In the genomic region with DNA sequence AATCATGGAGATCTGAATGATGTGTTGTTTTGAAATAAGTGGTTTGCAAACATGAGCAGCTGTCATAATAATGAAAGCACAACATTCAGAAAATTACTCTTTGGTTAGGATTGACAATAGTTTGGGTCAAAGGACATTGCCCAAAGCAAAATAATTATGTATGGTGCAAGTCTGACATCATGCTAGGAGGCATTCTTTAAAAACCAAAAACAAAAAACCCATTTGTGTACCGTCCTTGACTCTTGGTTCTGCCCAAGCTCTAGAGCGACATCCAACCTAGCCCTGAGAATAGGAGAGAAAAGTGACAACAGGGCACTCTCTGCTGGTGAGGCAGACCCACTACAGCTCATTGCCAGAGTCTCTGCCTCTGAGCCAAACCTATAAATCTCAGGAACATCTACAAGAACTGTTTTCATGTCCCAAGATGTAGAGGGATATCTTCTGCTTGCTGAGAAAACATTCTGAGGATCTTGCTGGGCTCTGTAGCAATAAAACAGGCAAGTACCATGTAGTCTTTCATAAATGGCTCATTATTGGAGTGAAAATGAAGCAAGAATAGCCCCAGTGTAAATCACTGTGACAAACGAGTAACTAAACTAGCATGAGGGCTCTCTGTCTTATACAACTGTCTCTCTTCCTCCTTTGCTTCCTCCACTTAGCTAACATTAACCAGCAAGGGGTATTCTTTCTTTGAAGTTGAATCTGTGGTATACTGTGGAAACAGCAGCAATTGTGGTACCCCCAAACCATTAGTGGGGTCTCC, we compare ENCODE assay signal across 8 cellular contexts.
DNase-seq lines count a peak whose midpoint lies in the region; ATAC-seq and TF ChIP-seq lines count a peak whose summit lies in the region.

No MANE protein-coding gene starts in this region.

- H3K27me3 Mint-ChIP-seq in CD14-positive monocyte (ENCODE audit: low read depth in 3 of 3) (peaks cover 0 to 2% (median 0%) of the 10 kb centered on the region in 3 donors), neural crest cell (ENCODE audit: low read depth) (peaks cover 12% of the 10 kb centered on the region)
- H3K27me3 Mint-ChIP-seq in activated CD4-positive, alpha-beta memory T cell treated with anti-CD3 and anti-CD28 coated beads for 36 hours, result no peaks in the 10 kb centered on the region

- H3K27ac Mint-ChIP-seq in CD14-positive monocyte, result peak overlapping the region in 5 of 7 donors; percentile 4 to 76 (median 41)
- H3K27ac Mint-ChIP-seq in activated CD4-positive, alpha-beta memory T cell treated with anti-CD3 and anti-CD28 coated beads for 36 hours, result peak overlapping the region; percentile 96
- no peak overlapping the region for H3K27ac Mint-ChIP-seq in neural crest cell (ENCODE audit: unreplicated experiment)

- ATAC-seq in GM18909 (IDR thresholded peaks at IDR 0.05; ENCODE audit: poor library complexity, unreplicated experiment) (peak; percentile 51), HG03108 (IDR thresholded peaks at IDR 0.05; ENCODE audit: unreplicated experiment) (peak; percentile 28)

- CTCF ChIA-PET in activated CD4-positive, alpha-beta memory T cell treated with anti-CD3 and anti-CD28 coated beads for 36 hours (lab: Charles Lee), result interaction anchor here (0.6 to 5.9 kb wide), 38 partner anchors 9 to 1381 kb away, joined by 3 to 69 read pairs (median 4); a partner anchor contains a TSS

- H3K4me3 Mint-ChIP-seq in CD14-positive monocyte (peak overlapping the region in 1 of 2 donors; percentile 19), neural crest cell (no peak overlapping the region)
- no peak overlapping the region for H3K4me3 Mint-ChIP-seq in activated CD4-positive, alpha-beta memory T cell treated with anti-CD3 and anti-CD28 coated beads for 36 hours

- peak; percentile 80 for TF ChIP-seq CTCF in CD14-positive monocyte (IDR thresholded peaks at IDR 0.05)
- peak; percentile 77 for TF ChIP-seq CTCF in epithelial cell of proximal tubule (conservative IDR thresholded peaks at IDR 0.05; ENCODE audit: low read depth, low read length)
- TF ChIP-seq CTCF in neural crest cell (conservative IDR thresholded peaks at IDR 0.05), result peak; percentile 72

- H3K36me3 Mint-ChIP-seq in CD14-positive monocyte (no peaks in the 10 kb centered on the region), neural crest cell (ENCODE audit: low read depth) (no peaks in the 10 kb centered on the region)
- H3K36me3 Mint-ChIP-seq in activated CD4-positive, alpha-beta memory T cell treated with anti-CD3 and anti-CD28 coated beads for 36 hours, result no peaks in the 10 kb centered on the region

- POLR2A ChIA-PET in activated CD4-positive, alpha-beta memory T cell treated with anti-CD3 and anti-CD28 coated beads for 36 hours (lab: Charles Lee), result interaction anchor here (0.9 to 3.1 kb wide), 10 partner anchors 74 to 514 kb away, joined by 3 to 23 read pairs (median 4); no protein-coding TSS in a partner anchor

- DNase-seq in CD14-positive monocyte (ENCODE audit: low spot score), result peak; percentile 56
- DNase-seq in NCI-H510A (lab: John Stamatoyannopoulos, UW), result peak; percentile 47
- peak; percentile 60 for DNase-seq in activated CD4-positive, alpha-beta memory T cell treated with anti-CD3 and anti-CD28 coated beads for 36 hours
- DNase-seq in epithelial cell of proximal tubule (ENCODE audit: low read depth), result no peak
- no peak for DNase-seq in neural crest cell (ENCODE audit: low read depth, low spot score)
- DNase-seq in NK-92 treated with Interleukin-12 subunit alpha and Interleukin-12 subunit beta, amount 100 ng/mL, for 24 hours (lab: John Stamatoyannopoulos, UW), result no peak

- H3K9me3 Mint-ChIP-seq in CD14-positive monocyte, result no peaks in the 10 kb centered on the region
- no peaks in the 10 kb centered on the region for H3K9me3 Mint-ChIP-seq in activated CD4-positive, alpha-beta memory T cell treated with anti-CD3 and anti-CD28 coated beads for 36 hours
- no peaks in the 10 kb centered on the region for H3K9me3 Mint-ChIP-seq in neural crest cell

- intact Hi-C loops in CD14-positive monocyte (cut with micrococcal nuclease), result loop anchor here (2.0 to 10.0 kb wide), 4 partner anchors 147 to 470 kb away; a partner anchor contains a TSS
- intact Hi-C loops in activated CD4-positive, alpha-beta memory T cell treated with anti-CD3 and anti-CD28 coated beads for 36 hours (cut with micrococcal nuclease), result loop anchor here (1.0 kb wide), 3 partner anchors 9 to 468 kb away; a partner anchor contains a TSS

- no peak overlapping the region for H3K4me3 ChIP-seq in epithelial cell of proximal tubule (ENCODE audit: low read depth, low read length)

- H3K4me1 Mint-ChIP-seq in CD14-positive monocyte (peaks cover 32% of the 10 kb centered on the region), neural crest cell (peaks cover 6% of the 10 kb centered on the region)
- peaks cover 45% of the 10 kb centered on the region for H3K4me1 Mint-ChIP-seq in activated CD4-positive, alpha-beta memory T cell treated with anti-CD3 and anti-CD28 coated beads for 36 hours (ENCODE audit: low read depth)

Comparison
In these comparisons a context has a peak if more than half of its experiments do, and no peak if none do; other contexts are left out.
1. DNase-seq: peak in CD14-positive monocyte (single experiment), NCI-H510A (single experiment) and activated CD4-positive, alpha-beta memory T cell treated with anti-CD3 and anti-CD28 coated beads for 36 hours (single experiment); none in epithelial cell of proximal tubule (single experiment), neural crest cell (single experiment) and NK-92 treated with Interleukin-12 subunit alpha and Interleukin-12 subunit beta, amount 100 ng/mL, for 24 hours (single experiment).
2. Peak in every context shown above with its lines, with median percentiles within 50 percentile points of each other: CTCF ChIP-seq.